Comparison of ENCODE assay signal across 13 cellular contexts in the genomic region with DNA sequence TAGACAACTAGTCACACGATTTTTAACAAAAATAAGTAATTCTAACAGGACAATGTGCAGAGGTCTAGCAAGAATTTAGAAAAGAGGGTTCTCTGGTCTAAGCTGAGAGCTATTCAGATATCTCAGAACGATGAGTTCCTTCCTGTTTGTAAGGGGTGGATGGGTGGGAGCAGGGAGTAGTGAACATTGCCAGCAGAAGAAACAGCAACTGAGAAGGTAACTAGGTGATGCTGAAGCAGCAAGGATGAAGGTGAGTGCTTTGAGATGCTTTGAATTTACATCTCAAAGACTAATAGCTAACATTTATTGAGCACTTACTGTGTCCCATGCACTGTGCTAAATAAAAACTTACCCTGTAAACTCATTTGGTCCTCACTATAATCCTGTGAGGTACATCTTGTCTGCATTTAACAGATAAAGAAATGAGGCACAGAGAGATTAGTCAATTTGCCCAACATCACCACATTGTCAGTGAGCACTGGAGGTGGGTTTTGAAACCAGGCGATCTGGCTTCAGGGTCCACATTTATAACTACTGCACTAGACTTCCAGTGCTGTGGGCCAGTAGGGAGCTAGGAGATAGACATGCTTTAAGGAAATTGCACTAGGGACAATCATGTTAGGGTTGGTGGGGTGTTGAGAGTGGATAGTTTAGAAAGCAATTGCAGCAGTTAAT. TPM values are rescaled to one million over a fixed set of nuclear protein-coding genes. Genes with fewer than 3 reads are reported as not detected.
A peak's percentile ranks its signal among the peaks of the same experiment; 100 is the strongest.
DNase-seq lines count a peak whose midpoint lies in the region; ATAC-seq and TF ChIP-seq lines count a peak whose summit lies in the region.
"Had no signal": no experiment of that assay in that cellular context is flagged by ENCODE, and none has a peak within 500 bp of the region (broad histone marks: within the 10 kb centered on the region; RNA-seq: fewer than 3 reads in every experiment).

No MANE protein-coding gene starts in this region.

- H3K4me2 ChIP-seq in SK-N-SH = no peak overlapping the region

- TF ChIP-seq CTCF in SK-N-SH (IDR thresholded peaks at IDR 0.05) (no peak), nephron progenitor cell (IDR thresholded peaks at IDR 0.05) (no peak), ovary (IDR thresholded peaks at IDR 0.05) (no peak)

- DNase-seq in SK-N-SH (no peak), nephron progenitor cell (no peak), ovary (no peak), NCI-H187 treated with DMSO at 0.1 percent for 48 hours (lab: John Stamatoyannopoulos, UW) (no peak), H7 (no peak)
- DNase-seq in activated naive CD8-positive, alpha-beta T cell treated with anti-CD3 and anti-CD28 coated beads, Interleukin-2, amount 10 ng/mL, durations not matched to agents 7 days and 5 days = no peak

- 63% methylated on average over 3 of the region's 3 CpGs for WGBS in SK-N-SH (ENCODE audit: low lambda C conversion rate)
- 23 to 28% (median 25%) methylated on average over 3 of the region's 3 CpGs for WGBS in ovary, 3 donors

- peak; percentile 35 for ATAC-seq in SK-N-SH treated with all-trans-retinoic acid at 6 μM for 48 hours
- ATAC-seq in HG03280 (IDR thresholded peaks at IDR 0.05; ENCODE audit: unreplicated experiment) = peak; percentile 6
- ATAC-seq in activated naive CD8-positive, alpha-beta T cell treated with anti-CD3 and anti-CD28 coated beads, Interleukin-2, amount 10 ng/mL, durations not matched to agents 7 days and 5 days (ENCODE audit: low read depth) = peak; percentile 11

- TF ChIP-seq EP300 in SK-N-SH (IDR thresholded peaks at IDR 0.05; ENCODE audit: borderline replicate concordance in 1 of 2, low read depth in 1 of 2, low read length in 1 of 2) (no peak), ovary (IDR thresholded peaks at IDR 0.05) (no peak)

- no peak overlapping the region for H3K9ac ChIP-seq in SK-N-SH

- no peak overlapping the region for H3K4me3 Mint-ChIP-seq in activated naive CD8-positive, alpha-beta T cell treated with anti-CD3 and anti-CD28 coated beads, Interleukin-2, amount 10 ng/mL, durations not matched to agents 7 days and 5 days
- H3K4me3 Mint-ChIP-seq in nephron progenitor cell = no peak overlapping the region

- CTCF ChIA-PET in SK-N-SH (lab: Yijun Ruan, JAX) = interaction anchor here (0.5 to 16.2 kb wide), 44 partner anchors 9 to 279 kb away, joined by 3 to 391 read pairs (median 6); a partner anchor contains a TSS

- POLR2A ChIA-PET in SK-N-SH (lab: Yijun Ruan, JAX) = interaction anchor here (0.8 to 3.8 kb wide), 4 partner anchors 12 to 90 kb away, joined by 3 to 42 read pairs (median 6); no protein-coding TSS in a partner anchor
- POLR2A ChIA-PET in activated naive CD8-positive, alpha-beta T cell treated with anti-CD3 and anti-CD28 coated beads, Interleukin-2, amount 10 ng/mL, durations not matched to agents 7 days and 5 days (lab: Charles Lee) = interaction anchor here (0.6 to 3.7 kb wide), 16 partner anchors 8 to 257 kb away, joined by 3 to 72 read pairs (median 4); a partner anchor contains a TSS

- no peaks in the 10 kb centered on the region for H3K27me3 ChIP-seq in SK-N-SH (ENCODE audit: insufficient read depth)
- no peaks in the 10 kb centered on the region for H3K27me3 ChIP-seq in ovary
- no peaks in the 10 kb centered on the region for H3K27me3 ChIP-seq in H7 (ENCODE audit: control insufficient read depth, insufficient read depth, low read length)
- H3K27me3 ChIP-seq: heart left ventricle, uterus had no signal

- H3K4me1 Mint-ChIP-seq in activated naive CD8-positive, alpha-beta T cell treated with anti-CD3 and anti-CD28 coated beads, Interleukin-2, amount 10 ng/mL, durations not matched to agents 7 days and 5 days = peaks cover 31% of the 10 kb centered on the region
- peaks cover 40% of the 10 kb centered on the region for H3K4me1 Mint-ChIP-seq in nephron progenitor cell

- H3K36me3 ChIP-seq in SK-N-SH (replicated peaks in 1 of 2; ENCODE audit: control insufficient read depth in 1 of 2, insufficient read depth in 2 of 2, low read length in 1 of 2) = peaks cover 40 to 41% of the 10 kb centered on the region in 2 experiments
- H3K36me3 ChIP-seq in ovary = peaks cover 3% of the 10 kb centered on the region
- H3K36me3 ChIP-seq in H7 (replicated peaks; ENCODE audit: control insufficient read depth, insufficient read depth, low read length) = peaks cover 15% of the 10 kb centered on the region
- H3K36me3 ChIP-seq: uterus had no signal

- no peaks in the 10 kb centered on the region; a peak in 2 of 4 replicates for H3K4me1 ChIP-seq in SK-N-SH (ENCODE audit: control insufficient read depth in 1 of 2, insufficient read depth in 2 of 2, low read depth in 1 of 2, low read length in 1 of 2)
- H3K4me1 ChIP-seq in ovary (ENCODE audit: insufficient read depth) = peaks cover 1% of the 10 kb centered on the region
- H3K4me1 ChIP-seq: uterus had no signal

- peaks cover 64% of the 10 kb centered on the region for H3F3A ChIP-seq in SK-N-SH (replicated peaks; ENCODE audit: insufficient read depth)

- TF ChIP-seq POLR2A in ovary (IDR thresholded peaks at IDR 0.05) = no peak

- H3K9me2 ChIP-seq in SK-N-SH = no peaks in the 10 kb centered on the region

- H3K36me3 Mint-ChIP-seq in activated naive CD8-positive, alpha-beta T cell treated with anti-CD3 and anti-CD28 coated beads, Interleukin-2, amount 10 ng/mL, durations not matched to agents 7 days and 5 days = peaks cover 21% of the 10 kb centered on the region
- peaks cover 35% of the 10 kb centered on the region for H3K36me3 Mint-ChIP-seq in nephron progenitor cell (ENCODE audit: low read depth)

- H3K4me3 ChIP-seq in SK-N-SH (ENCODE audit: low read depth in 2 of 2, low read length in 1 of 2) = no peak overlapping the region
- H3K4me3 ChIP-seq in ovary = no peak overlapping the region
- H3K4me3 ChIP-seq in H7 (ENCODE audit: insufficient read depth, low read depth, low read length) = no peak overlapping the region
- H3K4me3 ChIP-seq: heart left ventricle, uterus had no signal

- no peaks in the 10 kb centered on the region for H3K9me3 Mint-ChIP-seq in activated naive CD8-positive, alpha-beta T cell treated with anti-CD3 and anti-CD28 coated beads, Interleukin-2, amount 10 ng/mL, durations not matched to agents 7 days and 5 days
- H3K9me3 Mint-ChIP-seq in nephron progenitor cell = no peaks in the 10 kb centered on the region
- H3K9me3 Mint-ChIP-seq: H9 had no signal

- H2AFZ ChIP-seq in SK-N-SH (ENCODE audit: low read depth) = no peak overlapping the region

- H3K27ac ChIP-seq in SK-N-SH (ENCODE audit: low read depth in 2 of 2, low read length in 1 of 2) (peak overlapping the region in 1 of 2 experiments; percentile 23; a peak in 3 of 4 replicates), ovary (no peak overlapping the region)

- H3K79me2 ChIP-seq in SK-N-SH (ENCODE audit: insufficient read depth) = peaks cover 21% of the 10 kb centered on the region

- H3K9me3 ChIP-seq in SK-N-SH (no peaks in the 10 kb centered on the region), ovary (no peaks in the 10 kb centered on the region)
- H3K9me3 ChIP-seq: heart left ventricle, uterus had no signal

- H3K27me3 Mint-ChIP-seq in activated naive CD8-positive, alpha-beta T cell treated with anti-CD3 and anti-CD28 coated beads, Interleukin-2, amount 10 ng/mL, durations not matched to agents 7 days and 5 days = no peaks in the 10 kb centered on the region
- peaks cover 15% of the 10 kb centered on the region for H3K27me3 Mint-ChIP-seq in nephron progenitor cell (ENCODE audit: low read depth, poor library complexity)

- no peak for TF ChIP-seq RAD21 in SK-N-SH (IDR thresholded peaks at IDR 0.05; ENCODE audit: low read length)

- peaks cover 54% of the 10 kb centered on the region for H4K20me1 ChIP-seq in SK-N-SH (ENCODE audit: insufficient read depth)

- H3K27ac Mint-ChIP-seq in activated naive CD8-positive, alpha-beta T cell treated with anti-CD3 and anti-CD28 coated beads, Interleukin-2, amount 10 ng/mL, durations not matched to agents 7 days and 5 days = peak overlapping the region; percentile 76
- peak overlapping the region; percentile 59 for H3K27ac Mint-ChIP-seq in nephron progenitor cell

- intact Hi-C loops in ovary (cut with DNase I) = loop anchor here (2.0 to 5.0 kb wide), 5 partner anchors 47 to 99 kb away; no protein-coding TSS in a partner anchor

TF ChIP-seq in SK-N-SH treated with all-trans-retinoic acid at 6 μM for 48 hours, 23 proteins besides CTCF, POLR2A, EP300 and RAD21 (continues in another document):
- TF ChIP-seq GLIS3 (CRISPR knock-in tag; IDR thresholded peaks at IDR 0.05) = no peak

RNA-seq across cellular contexts. Expression of a gene that starts 15.7 kb away (rescaled TPM):
- 104 and 116 TPM in 2 replicates for polyA plus RNA-seq in SK-N-SH (2012; rRNA removed)
- 87.9 and 91.4 TPM in 2 replicates for polyA plus RNA-seq in SK-N-SH (2012; cell fraction: cytosol; rRNA removed)
- 186 and 280 TPM in 2 replicates for polyA plus RNA-seq in SK-N-SH (2012; cell fraction: nucleus; rRNA removed)
- 100 to 1,000 TPM; 365 to 371 TPM for total RNA-seq in activated naive CD8-positive, alpha-beta T cell treated with anti-CD3 and anti-CD28 coated beads, Interleukin-2, amount 10 ng/mL, durations not matched to agents 7 days and 5 days
- total RNA-seq in ovary = 100 to 1,000 TPM; 106 to 196 (median 163) TPM
- polyA plus RNA-seq in ovary = 100 to 1,000 TPM; 128 to 301 TPM
- total RNA-seq in H7 (2014; rRNA removed; shearing (Covaris generic)) = 121 and 182 TPM in 2 replicates

RNA-seq across cellular contexts. Expression of a gene that starts 25.3 kb away (rescaled TPM):
- polyA plus RNA-seq in SK-N-SH (2012; rRNA removed) = not detected in 2 replicates
- not detected in 2 replicates for polyA plus RNA-seq in SK-N-SH (2012; cell fraction: cytosol; rRNA removed)
- polyA plus RNA-seq in SK-N-SH (2012; cell fraction: nucleus; rRNA removed) = not detected in 2 replicates
- 1 to 10 TPM; 7.5 to 8.3 TPM for total RNA-seq in activated naive CD8-positive, alpha-beta T cell treated with anti-CD3 and anti-CD28 coated beads, Interleukin-2, amount 10 ng/mL, durations not matched to agents 7 days and 5 days
- 10 to 100 TPM in 1 of 7 donors, 1 to 10 TPM in 6; 1.1 to 17.3 (median 6.4) TPM for total RNA-seq in ovary
- polyA plus RNA-seq in ovary = 10 to 100 TPM in 1 of 2 donors, 1 to 10 TPM in 1; 2.5 to 25.3 TPM
- 2.3 and 6.1 TPM in 2 replicates for total RNA-seq in H7 (2014; rRNA removed; shearing (Covaris generic))
- total RNA-seq: myocyte had no signal
- polyA plus RNA-seq: AG04450 had no signal

RNA-seq across cellular contexts. Expression of a gene that starts 31.2 kb away (rescaled TPM):
- 1.2 and 1.5 TPM in 2 replicates for polyA plus RNA-seq in SK-N-SH (2012; rRNA removed)
- polyA plus RNA-seq in SK-N-SH (2012; cell fraction: cytosol; rRNA removed) = 0.75 and 1.3 TPM in 2 replicates
- 6.5 and 7.7 TPM in 2 replicates for polyA plus RNA-seq in SK-N-SH (2012; cell fraction: nucleus; rRNA removed)
- total RNA-seq in activated naive CD8-positive, alpha-beta T cell treated with anti-CD3 and anti-CD28 coated beads, Interleukin-2, amount 10 ng/mL, durations not matched to agents 7 days and 5 days = 10 to 100 TPM; 32.1 to 36.1 TPM
- total RNA-seq in ovary = 10 to 100 TPM in 6 of 7 donors, 1 to 10 TPM in 1; 5.7 to 50.4 (median 18.5) TPM
- polyA plus RNA-seq in ovary = 100 to 1,000 TPM in 1 of 2 donors, 10 to 100 TPM in 1; 19.2 to 162 TPM
- 1.9 and 4.1 TPM in 2 replicates for total RNA-seq in H7 (2014; rRNA removed; shearing (Covaris generic))

RNA-seq across cellular contexts. Expression of a gene that starts 43.3 kb away (rescaled TPM):
- polyA plus RNA-seq in SK-N-SH (2012; rRNA removed) = 0.10 TPM in 1 of 2 replicates, not detected in the other
- polyA plus RNA-seq in SK-N-SH (2012; cell fraction: cytosol; rRNA removed) = 0.03 TPM in 1 of 2 replicates, not detected in the other
- polyA plus RNA-seq in SK-N-SH (2012; cell fraction: nucleus; rRNA removed) = 0.05 and 0.06 TPM in 2 replicates
- 10 to 100 TPM; 14.0 to 14.7 TPM for total RNA-seq in activated naive CD8-positive, alpha-beta T cell treated with anti-CD3 and anti-CD28 coated beads, Interleukin-2, amount 10 ng/mL, durations not matched to agents 7 days and 5 days
- 10 to 100 TPM in 6 of 7 donors, 1 to 10 TPM in 1; 4.3 to 39.1 (median 12.0) TPM for total RNA-seq in ovary
- polyA plus RNA-seq in ovary = 10 to 100 TPM; 11.0 to 70.0 TPM
- 0.17 and 0.55 TPM in 2 replicates for total RNA-seq in H7 (2014; rRNA removed; shearing (Covaris generic))
- total RNA-seq: myocyte had no signal
